ENCODE assay signal across 8 cellular contexts in the genomic region with DNA sequence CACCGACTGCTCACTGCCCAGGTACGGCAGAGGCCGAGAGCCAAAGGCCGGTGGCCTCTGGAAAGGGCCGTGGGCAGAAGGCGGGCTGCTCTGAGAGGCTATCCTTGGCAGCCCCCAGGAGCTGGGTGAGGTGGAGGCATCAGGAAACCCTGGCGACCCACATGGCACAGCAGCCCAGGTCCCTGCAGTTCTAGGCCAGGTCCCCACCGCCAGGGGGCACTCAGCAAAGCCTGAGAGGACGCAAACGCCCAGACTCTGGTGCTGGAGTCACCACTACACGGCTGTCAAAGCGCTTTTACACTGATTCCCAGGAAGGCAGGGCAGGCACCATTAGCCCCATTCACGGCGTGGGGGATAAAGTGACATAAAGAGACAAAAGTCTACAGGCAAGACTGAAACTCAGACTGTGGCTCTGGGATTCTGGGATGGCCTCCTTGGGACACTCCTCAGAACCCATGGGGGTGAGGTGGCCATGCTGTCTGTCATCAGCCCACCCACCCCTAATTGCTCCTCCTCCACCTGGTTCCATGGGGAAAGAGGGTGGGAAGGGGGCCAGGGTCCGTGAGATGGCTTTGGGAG. TPM values are rescaled to one million over a fixed set of nuclear protein-coding genes. Genes with fewer than 3 reads are reported as not detected.
DNase-seq lines count a peak whose midpoint lies in the region; ATAC-seq, FAIRE-seq and TF ChIP-seq lines count a peak whose summit lies in the region.

No MANE protein-coding gene starts in this region.

- peak overlapping the region in 3 of 7 donors; percentile 28 to 61 (median 55) for H3K4me3 Mint-ChIP-seq in CD8-positive, alpha-beta memory T cell

- H3K9ac ChIP-seq in HCT116 (ENCODE audit: low read length) (peak overlapping the region; percentile 32; the same call in 1 of the 2 replicates), keratinocyte (ENCODE audit: control insufficient read depth, extremely low read depth, insufficient read depth, low read length) (peak overlapping the region; percentile 75)

- intact Hi-C loops in HCT116 (cut with micrococcal nuclease), result loop anchor here (1.0 to 5.0 kb wide), 2 partner anchors 37 to 731 kb away; no protein-coding TSS in a partner anchor

- CTCF ChIA-PET in CD8-positive, alpha-beta memory T cell (lab: Charles Lee), result interaction anchor here (0.6 to 7.2 kb wide), 22 partner anchors 10 to 167 kb away, joined by 3 to 79 read pairs (median 3); partner anchors contain the start of genes NOL9, TAS1R1 and TNFRSF25
- CTCF ChIA-PET in HCT116 (lab: Charles Lee), result interaction anchor here (0.6 kb wide), 1 partner anchor 12 kb away, joined by 4 read pairs; no protein-coding TSS in a partner anchor

- TF ChIP-seq POLR2A in HCT116 (IDR thresholded peaks at IDR 0.05; ENCODE audit: borderline replicate concordance, extremely low read depth, insufficient read depth, insufficient read length), result no peak

- ATAC-seq in HCT116, result peak; percentile 64
- ATAC-seq in activated CD4-positive, CD25-positive, alpha-beta regulatory T cell treated with anti-CD3 and anti-CD28 coated beads, Interleukin-2, amount 50 U/mL, for 24 hours, result peak; percentile 78 to 81
- no peak for ATAC-seq in GM18519 (IDR thresholded peaks at IDR 0.05; ENCODE audit: low FRiP score, unreplicated experiment)

- H3K4me1 Mint-ChIP-seq in CD8-positive, alpha-beta memory T cell, result peaks cover 10 to 17% (median 12%) of the 10 kb centered on the region in 3 donors

- no peak overlapping the region for H2AFZ ChIP-seq in HCT116 (ENCODE audit: low read depth, low read length, poor library complexity, severe bottlenecking)
- no peak overlapping the region for H2AFZ ChIP-seq in keratinocyte (ENCODE audit: control insufficient read depth, low read length)

- H3K27me3 ChIP-seq in CD8-positive, alpha-beta memory T cell (ENCODE audit: insufficient read depth, low read length, poor library complexity, severe bottlenecking), result peaks cover 16% of the 10 kb centered on the region
- no peaks in the 10 kb centered on the region for H3K27me3 ChIP-seq in HCT116 (ENCODE audit: insufficient read depth, low read length)
- no peaks in the 10 kb centered on the region for H3K27me3 ChIP-seq in keratinocyte (ENCODE audit: control insufficient read depth, extremely low read depth, insufficient read depth, low read length)

- H3K27me3 Mint-ChIP-seq in CD8-positive, alpha-beta memory T cell, result peaks cover 15 to 28% of the 10 kb centered on the region in 2 donors

- peak overlapping the region in 2 of 8 donors; percentile 4 to 79 for H3K27ac Mint-ChIP-seq in CD8-positive, alpha-beta memory T cell

- POLR2A ChIA-PET in CD8-positive, alpha-beta memory T cell (lab: Charles Lee), result interaction anchor here (0.7 to 1.3 kb wide), 2 partner anchors 40 to 159 kb away, joined by 3 read pairs; no protein-coding TSS in a partner anchor
- POLR2A ChIA-PET in HCT116 (lab: Charles Lee), result no interaction called here

- no TSS peak for BruUV-seq in HCT116 (replicated peaks; lab: Mats Ljungman, UMichigan)

- H3K4me2 ChIP-seq in HCT116 (ENCODE audit: low read length) (peak overlapping the region; percentile 61), keratinocyte (ENCODE audit: control insufficient read depth, extremely low read depth, insufficient read depth, low read depth, low read length) (peak overlapping the region; percentile 83)

- no peaks in the 10 kb centered on the region for H4K20me1 ChIP-seq in HCT116 (ENCODE audit: insufficient read depth)
- H4K20me1 ChIP-seq in keratinocyte (ENCODE audit: control insufficient read depth, extremely low read depth, insufficient read depth, low read length), result no peaks in the 10 kb centered on the region

- RAD21 ChIA-PET in HCT116 (lab: Charles Lee; ENCODE audit: low non-redundant PET in 1 of 2, low total read pairs in 2 of 2, uncharacterized antibody in 2 of 2, unreplicated experiment in 2 of 2), result no interaction called here

- H3K36me3 Mint-ChIP-seq in CD8-positive, alpha-beta memory T cell, result peaks cover 0 to 2% (median 0%) of the 10 kb centered on the region in 3 donors

- no peaks in the 10 kb centered on the region for H3K9me3 ChIP-seq in CD8-positive, alpha-beta memory T cell (ENCODE audit: low read length)
- H3K9me3 ChIP-seq in HCT116 (ENCODE audit: control insufficient read depth in 1 of 2, insufficient read depth in 1 of 2, low read depth in 1 of 2, low read length in 2 of 2) (no peaks in the 10 kb centered on the region), keratinocyte (ENCODE audit: control insufficient read depth, low read depth, low read length) (no peaks in the 10 kb centered on the region)

- H3K9me2 ChIP-seq in HCT116 (ENCODE audit: insufficient read depth), result no peaks in the 10 kb centered on the region

- H3K79me2 ChIP-seq in HCT116 (ENCODE audit: insufficient read depth, low read length) (peaks cover 5% of the 10 kb centered on the region; the same call in 1 of the 2 replicates), keratinocyte (ENCODE audit: control insufficient read depth, insufficient read depth, low read length) (peaks cover 30% of the 10 kb centered on the region)

- peak; percentile 68 to 87 (median 78) for DNase-seq in CD8-positive, alpha-beta memory T cell
- DNase-seq in HCT116 (ENCODE audit: low read depth, low spot score) (peak; percentile 52), NCI-H345 treated with DMSO at 0.1 percent for 48 hours (lab: John Stamatoyannopoulos, UW; ENCODE audit: unreplicated experiment) (peak; percentile 68), keratinocyte (ENCODE audit: low read depth, low spot score) (no peak)
- peak; percentile 79 for DNase-seq in central memory CD4-positive, alpha-beta T cell
- peak; percentile 77 to 84 (median 82) for DNase-seq in stimulated activated CD4-positive, alpha-beta T cell treated with anti-CD3 and anti-CD28 coated beads, Interleukin-1b, Interleukin-23, amount 100 ng/mL, for 24 hours (ENCODE audit: low read depth in 4 of 4, low spot score in 1 of 4)

- TF ChIP-seq CTCF in HCT116 (IDR thresholded peaks at IDR 0.05 in 2 of 3, conservative IDR thresholded peaks at IDR 0.05 in 1 of 3; ENCODE audit: borderline replicate concordance in 1 of 3, insufficient read depth in 1 of 3, low read depth in 2 of 3, low read length in 2 of 3) (peak in 2 of 3 experiments; percentile 91 to 97; a peak in 4 of 6 replicates), keratinocyte (optimal IDR thresholded peaks at IDR 0.05 in 1 of 3, IDR thresholded peaks at IDR 0.05 in 1 of 3, conservative IDR thresholded peaks at IDR 0.05 in 1 of 3; ENCODE audit: extremely low read depth in 1 of 3, insufficient read depth in 2 of 3, low read length in 3 of 3) (peak in 2 of 3 experiments; percentile 92 to 95)

- no peak overlapping the region for H3K4me3 ChIP-seq in CD8-positive, alpha-beta memory T cell (ENCODE audit: low read length)
- H3K4me3 ChIP-seq in HCT116 (replicated peaks in 1 of 2; ENCODE audit: low read depth in 1 of 2, low read length in 2 of 2) (no peak overlapping the region), keratinocyte (ENCODE audit: control insufficient read depth in 2 of 3, extremely low read depth in 1 of 3, insufficient read depth in 2 of 3, low read depth in 1 of 3, low read length in 3 of 3) (peak overlapping the region; percentile 44 to 69 (median 67))

- dilution Hi-C loops in keratinocyte (cut with MboI; ENCODE audit: extremely low pct_ligation_motif_present, low sequenced_read_pairs), result no loop called here

- FAIRE-seq in keratinocyte (lab: Jason Lieb, UNC), result peak; percentile 84

- no peak overlapping the region for H3K27ac ChIP-seq in CD8-positive, alpha-beta memory T cell (ENCODE audit: low read depth, low read length)
- H3K27ac ChIP-seq in HCT116 (ENCODE audit: low read depth, low read length) (no peak overlapping the region), keratinocyte (ENCODE audit: control insufficient read depth, insufficient read depth, low read length) (peak overlapping the region; percentile 66)

- H3K4me1 ChIP-seq in CD8-positive, alpha-beta memory T cell (ENCODE audit: insufficient read depth, low read length), result peaks cover 19% of the 10 kb centered on the region
- peaks cover 17 to 35% of the 10 kb centered on the region in 2 experiments for H3K4me1 ChIP-seq in HCT116 (ENCODE audit: control insufficient read depth in 1 of 2, insufficient read depth in 2 of 2, low read length in 2 of 2)
- peaks cover 46% of the 10 kb centered on the region for H3K4me1 ChIP-seq in keratinocyte (ENCODE audit: control insufficient read depth, extremely low read depth, insufficient read depth, low read length)

- H3K36me3 ChIP-seq in CD8-positive, alpha-beta memory T cell (ENCODE audit: insufficient read depth, low read length), result no peaks in the 10 kb centered on the region
- H3K36me3 ChIP-seq in HCT116 (ENCODE audit: control insufficient read depth in 1 of 2, insufficient read depth in 2 of 2, low read length in 2 of 2), result no peaks in the 10 kb centered on the region
- peaks cover 4 to 29% of the 10 kb centered on the region in 2 experiments for H3K36me3 ChIP-seq in keratinocyte (ENCODE audit: control insufficient read depth in 2 of 2, extremely low read depth in 1 of 2, insufficient read depth in 2 of 2, low read length in 2 of 2)

- H3K9me1 ChIP-seq in keratinocyte (ENCODE audit: control insufficient read depth, extremely low read depth, insufficient read depth, low read length), result no peaks in the 10 kb centered on the region

- TF ChIP-seq RAD21 in HCT116 (IDR thresholded peaks at IDR 0.05; ENCODE audit: low read depth), result no peak

- H3K9me3 Mint-ChIP-seq in CD8-positive, alpha-beta memory T cell, result peaks cover 0 to 3% (median 0%) of the 10 kb centered on the region in 5 donors

RNA-seq across cellular contexts. Expression of gene PLEKHG5, which starts 4.9 kb away (rescaled TPM):
- 1 to 10 TPM; 2.2 to 2.6 TPM for total RNA-seq in CD8-positive, alpha-beta memory T cell
- polyA plus RNA-seq in CD8-positive, alpha-beta memory T cell, result 1.0 TPM
- total RNA-seq in HCT116 (2021; ENCODE audit: unreplicated experiment), result 33.0 TPM
- polyA plus RNA-seq in HCT116 (2012), result 27.9 and 32.2 TPM in 2 replicates
- 11.8 to 27.7 TPM (median 13.4 TPM) in 3 replicates for polyA plus RNA-seq in keratinocyte
- 9.4 TPM for polyA plus RNA-seq in keratinocyte (2011; ENCODE audit: low read depth)
- 5.3 and 11.5 TPM in 2 replicates for polyA plus RNA-seq in keratinocyte (2011; cell fraction: cytosol; rRNA removed)
- polyA plus RNA-seq in keratinocyte (2011; cell fraction: nucleus; rRNA removed), result 67.6 and 102 TPM in 2 replicates
- polyA plus RNA-seq in keratinocyte (2012; ENCODE audit: low replicate concordance), result 20.7 and 21.6 TPM in 2 replicates
- polyA minus RNA-seq in keratinocyte, result 14.1 to 17.2 TPM (median 15.1 TPM) in 3 replicates
- polyA minus RNA-seq in keratinocyte (2011; cell fraction: cytosol; rRNA and poly(A)+ RNA removed), result 19.6 TPM
- polyA minus RNA-seq in keratinocyte (2011; cell fraction: nucleus; rRNA and poly(A)+ RNA removed), result 41.2 and 42.0 TPM in 2 replicates

RNA-seq across cellular contexts. Expression of gene TNFRSF25, which starts 20.5 kb away (rescaled TPM):
- total RNA-seq in CD8-positive, alpha-beta memory T cell, result 100 to 1,000 TPM in 1 of 2 experiments, 10 to 100 TPM in 1; 90.8 to 100 TPM
- polyA plus RNA-seq in CD8-positive, alpha-beta memory T cell, result 30.0 TPM
- total RNA-seq in HCT116 (2021; ENCODE audit: unreplicated experiment), result 27.5 TPM
- 30.2 and 34.7 TPM in 2 replicates for polyA plus RNA-seq in HCT116 (2012)
- polyA plus RNA-seq in keratinocyte, result 12.2 to 35.8 TPM (median 12.4 TPM) in 3 replicates
- 7.1 TPM for polyA plus RNA-seq in keratinocyte (2011; ENCODE audit: low read depth)
- polyA plus RNA-seq in keratinocyte (2011; cell fraction: cytosol; rRNA removed), result 3.6 and 6.6 TPM in 2 replicates
- 100 and 140 TPM in 2 replicates for polyA plus RNA-seq in keratinocyte (2011; cell fraction: nucleus; rRNA removed)
- 16.7 and 29.9 TPM in 2 replicates for polyA plus RNA-seq in keratinocyte (2012; ENCODE audit: low replicate concordance)
- polyA minus RNA-seq in keratinocyte, result 11.3 to 20.1 TPM (median 11.4 TPM) in 3 replicates
- 6.1 TPM for polyA minus RNA-seq in keratinocyte (2011; cell fraction: cytosol; rRNA and poly(A)+ RNA removed)
- polyA minus RNA-seq in keratinocyte (2011; cell fraction: nucleus; rRNA and poly(A)+ RNA removed), result 17.1 and 23.7 TPM in 2 replicates

Comparison
In these comparisons a context has a peak if more than half of its experiments do, and no peak if none do; other contexts are left out.
1. H3K4me3 ChIP-seq: peak in keratinocyte (3 of 3); none in CD8-positive, alpha-beta memory T cell (single experiment) and HCT116 (0 of 2).